In the genomic region with DNA sequence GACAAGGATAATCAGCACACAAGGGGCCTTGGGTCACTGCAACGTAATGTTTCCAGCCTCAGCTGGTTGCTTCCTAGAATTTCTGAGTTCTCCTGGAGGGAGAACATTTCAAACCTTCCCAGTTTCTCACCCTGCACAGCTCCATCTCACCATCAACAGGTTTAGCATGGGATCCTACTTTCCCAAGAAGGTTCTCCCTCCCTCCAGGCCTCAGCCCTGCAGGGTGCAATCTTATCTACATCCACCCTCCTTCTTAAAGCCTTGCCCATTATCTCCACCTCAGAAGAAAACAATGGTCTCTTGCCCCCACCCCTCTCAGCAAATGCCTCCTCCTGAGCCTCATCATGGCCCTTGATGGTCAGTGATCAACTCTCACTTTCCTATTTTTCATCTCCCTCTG, we compare ENCODE assay signal across 25 cellular contexts.
"Had no signal": no experiment of that assay in that cellular context is flagged by ENCODE, and none has a peak within 500 bp of the region (broad histone marks: within the 10 kb centered on the region; RNA-seq: fewer than 3 reads in every experiment).

No MANE protein-coding gene starts in this region.

- H3K36me3 ChIP-seq: left ventricle myocardium inferior, pancreas, prostate gland, sigmoid colon, spleen, suprapubic skin, thoracic aorta, tibial artery, upper lobe of right lung had no signal

- H3K27me3 ChIP-seq: sigmoid colon, spleen, suprapubic skin, tibial artery, upper lobe of right lung had no signal

- H3K27ac ChIP-seq: left ventricle myocardium inferior, pancreas, prostate gland, sigmoid colon, spleen, suprapubic skin, thoracic aorta, tibial artery, upper lobe of right lung had no signal

- ATAC-seq: mucosa of descending colon; naive thymus-derived CD4-positive, alpha-beta T cell; natural killer cell treated with Interleukin-12 subunit alpha and Interleukin-12 subunit beta and Interleukin-15 and Interleukin-18, amount 100 ng/mL, for 72 hours; pancreas; right cardiac atrium; stimulated activated effector memory CD8-positive, alpha-beta T cell treated with anti-CD3 and anti-CD28 coated beads, Interleukin-12 subunit alpha, Interleukin-12 subunit beta, amount 100 ng/mL, for 72 hours had no signal

- H3K27ac Mint-ChIP-seq: naive thymus-derived CD4-positive, alpha-beta T cell; natural killer cell treated with Interleukin-12 subunit alpha and Interleukin-12 subunit beta and Interleukin-15 and Interleukin-18, amount 100 ng/mL, for 72 hours; stimulated activated effector memory CD8-positive, alpha-beta T cell treated with anti-CD3 and anti-CD28 coated beads, Interleukin-12 subunit alpha, Interleukin-12 subunit beta, amount 100 ng/mL, for 72 hours; stimulated activated naive CD8-positive, alpha-beta T cell treated with anti-CD3 and anti-CD28 coated beads, Interleukin-15, Interleukin-2, amounts not matched to agents 100 ng/mL and 50 ng/mL, for 24 hours had no signal

- H3K9me3 ChIP-seq: left ventricle myocardium inferior, mucosa of descending colon, pancreas, prostate gland, sigmoid colon, spleen, suprapubic skin, thoracic aorta, tibial artery, upper lobe of right lung had no signal

- H3K4me1 ChIP-seq: left ventricle myocardium inferior, pancreas, prostate gland, sigmoid colon, spleen, suprapubic skin, tibial artery, upper lobe of right lung had no signal

- H3K4me1 Mint-ChIP-seq: naive thymus-derived CD4-positive, alpha-beta T cell; stimulated activated effector memory CD8-positive, alpha-beta T cell treated with anti-CD3 and anti-CD28 coated beads, Interleukin-12 subunit alpha, Interleukin-12 subunit beta, amount 100 ng/mL, for 72 hours had no signal

- H3K36me3 Mint-ChIP-seq: natural killer cell treated with Interleukin-12 subunit alpha and Interleukin-12 subunit beta and Interleukin-15 and Interleukin-18, amount 100 ng/mL, for 72 hours; stimulated activated effector memory CD8-positive, alpha-beta T cell treated with anti-CD3 and anti-CD28 coated beads, Interleukin-12 subunit alpha, Interleukin-12 subunit beta, amount 100 ng/mL, for 72 hours had no signal

- DNase-seq: islet precursor cell; left ventricle myocardium inferior; midbrain; mucosa of descending colon; naive thymus-derived CD4-positive, alpha-beta T cell; nucleus accumbens; pancreas; posterior cingulate gyrus; retina; right cardiac atrium; sigmoid colon; small intestine; spleen; stimulated activated CD4-positive, alpha-beta T cell treated with anti-CD3 and anti-CD28 coated beads, Interleukin-4, amount 100 ng/mL, for 24 hours; stimulated activated naive CD4-positive, alpha-beta T cell; tibial artery; upper lobe of right lung had no signal

- H3K4me3 ChIP-seq: left ventricle myocardium inferior, lung, mucosa of descending colon, pancreas, prostate gland, sigmoid colon, spleen, suprapubic skin, thoracic aorta, tibial artery, upper lobe of right lung had no signal

- H3K4me3 Mint-ChIP-seq: naive thymus-derived CD4-positive, alpha-beta T cell; natural killer cell treated with Interleukin-12 subunit alpha and Interleukin-12 subunit beta and Interleukin-15 and Interleukin-18, amount 100 ng/mL, for 72 hours; neural crest cell; stimulated activated effector memory CD8-positive, alpha-beta T cell treated with anti-CD3 and anti-CD28 coated beads, Interleukin-12 subunit alpha, Interleukin-12 subunit beta, amount 100 ng/mL, for 72 hours; stimulated activated naive CD8-positive, alpha-beta T cell treated with anti-CD3 and anti-CD28 coated beads, Interleukin-15, Interleukin-2, amounts not matched to agents 100 ng/mL and 50 ng/mL, for 24 hours had no signal
